In the genomic region with DNA sequence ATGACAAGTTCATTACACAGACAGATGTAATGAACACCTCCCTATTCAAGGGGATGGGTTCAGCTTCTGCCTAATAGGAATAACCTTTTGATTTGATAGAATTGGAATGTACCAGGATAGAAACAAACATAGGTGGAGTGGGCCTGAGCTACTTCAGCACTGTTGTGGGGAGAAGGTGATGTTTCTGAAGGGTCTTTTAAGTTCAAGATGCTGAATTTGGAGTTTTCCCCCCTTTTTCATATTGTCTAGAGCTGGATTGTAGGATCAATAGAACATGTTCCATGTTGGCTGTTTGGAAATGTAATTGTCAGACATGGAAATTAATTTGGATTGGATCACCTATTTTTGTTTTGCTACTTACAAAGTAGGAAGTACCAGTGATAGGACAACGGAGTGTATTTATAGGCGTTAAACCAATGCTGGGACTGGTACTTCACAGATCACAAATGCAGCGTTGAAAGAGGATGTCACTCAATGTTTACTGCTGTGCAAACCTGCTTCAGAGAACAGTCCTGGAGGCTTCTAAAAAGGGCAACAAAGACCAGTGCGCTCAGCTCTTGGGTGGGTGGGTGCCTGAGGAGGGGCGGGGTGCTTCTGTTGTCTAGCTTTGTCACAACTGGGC, we compare ENCODE assay signal across 9 cellular contexts. TPM values are rescaled to one million over a fixed set of nuclear protein-coding genes. Genes with fewer than 3 reads are reported as not detected.
DNase-seq lines count a peak whose midpoint lies in the region; ATAC-seq, FAIRE-seq and TF ChIP-seq lines count a peak whose summit lies in the region.
"Had no signal": no experiment of that assay in that cellular context is flagged by ENCODE, and none has a peak within 500 bp of the region (broad histone marks: within the 10 kb centered on the region; RNA-seq: fewer than 3 reads in every experiment).

No MANE protein-coding gene starts in this region.

- peaks cover 18% of the 10 kb centered on the region for H3K79me1 ChIP-seq in mesenchymal stem cell (replicated peaks; ENCODE audit: low read length, poor library complexity, severe bottlenecking)

- H3K4ac ChIP-seq in mesenchymal stem cell (ENCODE audit: low read depth in 1 of 2, low read length in 2 of 2) = no peak overlapping the region

- H2AK5ac ChIP-seq in mesenchymal stem cell (ENCODE audit: low read length, severe bottlenecking) = no peak overlapping the region

- DNase-seq in AG04449 (ENCODE audit: low read depth, low spot score) = no peak
- no peak for DNase-seq in HCT116 (ENCODE audit: low read depth, low spot score)
- DNase-seq in astrocyte (ENCODE audit: low read depth) = no peak
- DNase-seq in mesenchymal stem cell = no peak
- DNase-seq in OCI-M2 (lab: John Stamatoyannopoulos, UW; ENCODE audit: unreplicated experiment) = no peak
- no peak for DNase-seq in sciatic nerve (ENCODE audit: low spot score)
- DNase-seq: stimulated activated naive CD4-positive, alpha-beta T cell had no signal

- TF ChIP-seq RAD21 in HCT116 (IDR thresholded peaks at IDR 0.05; ENCODE audit: low read depth) = no peak

- TF ChIP-seq POLR2A in HCT116 (IDR thresholded peaks at IDR 0.05; ENCODE audit: borderline replicate concordance, extremely low read depth, insufficient read depth, insufficient read length) = no peak

- TSS peak; percentile 51 for BruUV-seq in HCT116 (replicated peaks; lab: Mats Ljungman, UMichigan)

- no peak for TF ChIP-seq CTCF in AG04449 (IDR thresholded peaks at IDR 0.05; ENCODE audit: insufficient read depth, low read length, missing control alignments)
- no peak for TF ChIP-seq CTCF in HCT116 (IDR thresholded peaks at IDR 0.05 in 2 of 3, conservative IDR thresholded peaks at IDR 0.05 in 1 of 3; ENCODE audit: borderline replicate concordance in 1 of 3, insufficient read depth in 1 of 3, low read depth in 2 of 3, low read length in 2 of 3)
- no peak for TF ChIP-seq CTCF in astrocyte (IDR thresholded peaks at IDR 0.05; ENCODE audit: insufficient read depth, low read depth, low read length)

- H3K27ac ChIP-seq in HCT116 (ENCODE audit: low read depth, low read length) (no peak overlapping the region), astrocyte (ENCODE audit: low read depth, low read length) (no peak overlapping the region), mesenchymal stem cell (ENCODE audit: low read length, poor library complexity, severe bottlenecking) (no peak overlapping the region)

- H3K23ac ChIP-seq in mesenchymal stem cell (ENCODE audit: low read length in 2 of 2) = no peak overlapping the region

- H3K4me3 ChIP-seq in AG04449 (ENCODE audit: low read depth, low read length) (peak overlapping the region; percentile 71), HCT116 (replicated peaks in 1 of 2; ENCODE audit: low read depth in 1 of 2, low read length in 2 of 2) (no peak overlapping the region), astrocyte (ENCODE audit: insufficient read depth, low read depth, low read length) (peak overlapping the region; percentile 76), mesenchymal stem cell (ENCODE audit: insufficient read depth in 1 of 2, low read depth in 1 of 2, low read length in 2 of 2) (peak overlapping the region in 1 of 2 experiments; percentile 89)

- H3K9me3 ChIP-seq in HCT116 (ENCODE audit: control insufficient read depth in 1 of 2, insufficient read depth in 1 of 2, low read depth in 1 of 2, low read length in 2 of 2) (no peaks in the 10 kb centered on the region), astrocyte (ENCODE audit: insufficient read depth, low read depth, low read length) (no peaks in the 10 kb centered on the region), mesenchymal stem cell (ENCODE audit: control insufficient read depth, low read length) (no peaks in the 10 kb centered on the region)

- H3K27ac Mint-ChIP-seq in astrocyte (ENCODE audit: unreplicated experiment) = peak overlapping the region; percentile 50

- no peak overlapping the region for H2BK120ac ChIP-seq in mesenchymal stem cell (ENCODE audit: low read depth, low read length)

- no peaks in the 10 kb centered on the region for H3K36me3 ChIP-seq in HCT116 (ENCODE audit: control insufficient read depth in 1 of 2, insufficient read depth in 2 of 2, low read length in 2 of 2)
- no peaks in the 10 kb centered on the region for H3K36me3 ChIP-seq in astrocyte (ENCODE audit: insufficient read depth, low read length)
- H3K36me3 ChIP-seq in mesenchymal stem cell (ENCODE audit: control insufficient read depth in 1 of 2, insufficient read depth in 2 of 2, low read depth in 1 of 2, low read length in 2 of 2) = no peaks in the 10 kb centered on the region

- no peak overlapping the region for H3K18ac ChIP-seq in mesenchymal stem cell (ENCODE audit: low read depth in 1 of 2, low read length in 2 of 2)

- H2BK5ac ChIP-seq in mesenchymal stem cell (ENCODE audit: low read depth, low read length, poor library complexity, severe bottlenecking) = no peak overlapping the region

- RAD21 ChIA-PET in HCT116 (lab: Charles Lee; ENCODE audit: low non-redundant PET in 1 of 2, low total read pairs in 2 of 2, uncharacterized antibody in 2 of 2, unreplicated experiment in 2 of 2) = no interaction called here

- peak overlapping the region; percentile 86 for H3K4me3 Mint-ChIP-seq in astrocyte (ENCODE audit: unreplicated experiment)

- H4K20me1 ChIP-seq in HCT116 (ENCODE audit: insufficient read depth) = no peaks in the 10 kb centered on the region
- H4K20me1 ChIP-seq in astrocyte (ENCODE audit: insufficient read depth, low read length) = no peaks in the 10 kb centered on the region

- POLR2A ChIA-PET in AG04449 (lab: Yijun Ruan, JAX) = no interaction called here
- POLR2A ChIA-PET in HCT116 (lab: Charles Lee) = no interaction called here

- CTCF ChIA-PET in AG04449 (lab: Yijun Ruan, JAX) (interaction anchor here (1.0 to 1.5 kb wide), 3 partner anchors 11 to 275 kb away, joined by 3 to 6 read pairs (median 4); no protein-coding TSS in a partner anchor), HCT116 (lab: Charles Lee) (no interaction called here)

- no peaks in the 10 kb centered on the region for H3K27me3 ChIP-seq in HCT116 (ENCODE audit: insufficient read depth, low read length)
- H3K27me3 ChIP-seq in astrocyte (ENCODE audit: insufficient read depth, low read length) = peaks cover 3% of the 10 kb centered on the region
- no peaks in the 10 kb centered on the region for H3K27me3 ChIP-seq in mesenchymal stem cell (ENCODE audit: control insufficient read depth in 1 of 2, insufficient read depth in 1 of 2, low read length in 2 of 2)

- no peaks in the 10 kb centered on the region for H3K9me2 ChIP-seq in HCT116 (ENCODE audit: insufficient read depth)

- peaks cover 25% of the 10 kb centered on the region for H3K4me1 Mint-ChIP-seq in astrocyte (ENCODE audit: low read depth, unreplicated experiment)

- H4K8ac ChIP-seq in mesenchymal stem cell (ENCODE audit: low read length) = no peak overlapping the region

- peaks cover 2% of the 10 kb centered on the region for H3K9me3 Mint-ChIP-seq in astrocyte (ENCODE audit: unreplicated experiment)

- no peak overlapping the region for H4K91ac ChIP-seq in mesenchymal stem cell (ENCODE audit: low read length)

- no peak overlapping the region for H3K9ac ChIP-seq in HCT116 (ENCODE audit: low read length)
- peak overlapping the region; percentile 77 for H3K9ac ChIP-seq in astrocyte (ENCODE audit: low read length)
- peak overlapping the region; percentile 94 for H3K9ac ChIP-seq in mesenchymal stem cell (ENCODE audit: low read length)

- peaks cover under 1% of the 10 kb centered on the region for H3K36me3 Mint-ChIP-seq in astrocyte (ENCODE audit: low read depth, unreplicated experiment)

- no peak overlapping the region for H2AFZ ChIP-seq in HCT116 (ENCODE audit: low read depth, low read length, poor library complexity, severe bottlenecking)
- no peak overlapping the region for H2AFZ ChIP-seq in astrocyte (ENCODE audit: low read depth, low read length)
- no peak overlapping the region for H2AFZ ChIP-seq in mesenchymal stem cell (ENCODE audit: low read depth, low read length)

- ATAC-seq in HCT116 = no peak
- ATAC-seq in HG02870 (IDR thresholded peaks at IDR 0.05; ENCODE audit: unreplicated experiment) = no peak
- no peak for ATAC-seq in HG02885 (IDR thresholded peaks at IDR 0.05; ENCODE audit: poor library complexity, unreplicated experiment)
- ATAC-seq in sciatic nerve = no peak

- H3K79me2 ChIP-seq in HCT116 (ENCODE audit: insufficient read depth, low read length) = no peaks in the 10 kb centered on the region
- H3K79me2 ChIP-seq in astrocyte (ENCODE audit: insufficient read depth, low read length) = peaks cover 4% of the 10 kb centered on the region

- no peak overlapping the region for H3K14ac ChIP-seq in mesenchymal stem cell (ENCODE audit: low read length in 2 of 2)

- 54% methylated on average over 5 of the region's 5 CpGs for WGBS in mesenchymal stem cell

- intact Hi-C loops in HCT116 (cut with micrococcal nuclease) = no loop called here
- intact Hi-C loops in sciatic nerve (cut with DNase I) = no loop called here

- FAIRE-seq in astrocyte (lab: Jason Lieb, UNC) = peak; percentile 13

- peaks cover 5% of the 10 kb centered on the region for H3K27me3 Mint-ChIP-seq in astrocyte (ENCODE audit: low read depth, unreplicated experiment)

- no peak overlapping the region for H2BK12ac ChIP-seq in mesenchymal stem cell (ENCODE audit: low read length in 2 of 2)

- H2BK15ac ChIP-seq in mesenchymal stem cell (ENCODE audit: low read depth, poor library complexity, severe bottlenecking) = no peak overlapping the region

- H3K4me1 ChIP-seq in HCT116 (ENCODE audit: control insufficient read depth in 1 of 2, insufficient read depth in 2 of 2, low read length in 2 of 2) (peaks cover 0 to 21% of the 10 kb centered on the region in 2 experiments), astrocyte (ENCODE audit: insufficient read depth, low read length) (peaks cover 10% of the 10 kb centered on the region), mesenchymal stem cell (ENCODE audit: control insufficient read depth, insufficient read depth, low read depth, low read length) (peaks cover 5% of the 10 kb centered on the region)

- peak overlapping the region; percentile 92 for H3K4me2 ChIP-seq in HCT116 (ENCODE audit: low read length)
- peak overlapping the region; percentile 99 for H3K4me2 ChIP-seq in astrocyte (ENCODE audit: low read length)
- H3K4me2 ChIP-seq in mesenchymal stem cell (ENCODE audit: low read length, poor library complexity, severe bottlenecking) = peak overlapping the region; percentile 19

TF ChIP-seq in HCT116, 20 proteins besides CTCF, POLR2A, EP300 and RAD21 (continues in another document):
- TF ChIP-seq ZNF274 (IDR thresholded peaks at IDR 0.05; ENCODE audit: low read depth, low read length) (no peak), ELF1 (IDR thresholded peaks at IDR 0.05; ENCODE audit: borderline replicate concordance, low read depth) (no peak), JUND (IDR thresholded peaks at IDR 0.05) (no peak), CEBPB (IDR thresholded peaks at IDR 0.05; ENCODE audit: low read depth) (no peak), EGR1 (IDR thresholded peaks at IDR 0.05; ENCODE audit: low read depth) (no peak)
- TF ChIP-seq, protein P1, sequence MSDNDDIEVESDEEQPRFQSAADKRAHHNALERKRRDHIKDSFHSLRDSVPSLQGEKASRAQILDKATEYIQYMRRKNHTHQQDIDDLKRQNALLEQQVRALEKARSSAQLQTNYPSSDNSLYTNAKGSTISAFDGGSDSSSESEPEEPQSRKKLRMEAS (IDR thresholded peaks at IDR 0.05) = no peak

RNA-seq across cellular contexts. Expression of a gene that starts 2.0 kb away (rescaled TPM):
- 8.9 TPM for total RNA-seq in HCT116 (2021; ENCODE audit: unreplicated experiment)
- polyA plus RNA-seq in HCT116 (2012) = 2.2 and 3.6 TPM in 2 replicates
- total RNA-seq in astrocyte = 11.1 and 15.1 TPM in 2 replicates
- 77.8 TPM for polyA plus RNA-seq in mesenchymal stem cell (2013, experiment 1 of 2)
- polyA plus RNA-seq in mesenchymal stem cell (2013, experiment 2 of 2) = 73.4 TPM
- 81.0 TPM for total RNA-seq in sciatic nerve

Comparison
In these comparisons a context has a peak if more than half of its experiments do, and no peak if none do; other contexts are left out.
1. H3K4me3 ChIP-seq: peak in AG04449 (single experiment) and astrocyte (single experiment); none in HCT116 (0 of 2).
2. H3K4me2 ChIP-seq: peak in every context shown above with its lines; median percentile 99 in astrocyte; 92 in HCT116; 19 in mesenchymal stem cell.